ENCODE assay signal across 2 cellular contexts in the genomic region with DNA sequence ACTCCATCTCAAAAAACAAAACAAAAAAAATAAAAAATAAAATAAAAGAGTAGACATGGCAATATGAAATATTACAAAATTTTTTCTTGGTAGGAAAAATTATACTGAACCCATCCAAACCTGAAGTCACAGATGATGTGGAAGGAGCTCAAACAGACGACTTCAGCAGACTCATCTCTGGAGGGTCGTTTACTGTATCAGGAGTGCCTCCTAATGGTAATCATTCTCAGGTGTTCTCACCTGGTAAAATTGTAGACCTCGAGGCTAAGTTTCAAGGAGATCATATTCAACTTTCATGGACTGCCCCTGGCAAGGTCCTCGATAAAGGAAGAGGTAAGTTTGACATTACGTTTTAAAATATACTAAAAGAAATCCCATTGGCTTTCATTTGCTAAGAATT.
TF ChIP-seq lines count a peak whose summit lies in the region.

No MANE protein-coding gene starts in this region.

TF ChIP-seq in GM23338, 12 proteins besides CTCF, POLR2A, EP300 and RAD21:
- TF ChIP-seq NANOG (IDR thresholded peaks at IDR 0.05; ENCODE audit: borderline replicate concordance) (no peak), POLR2AphosphoS5 (IDR thresholded peaks at IDR 0.05; ENCODE audit: low read depth) (no peak), STAT1 (IDR thresholded peaks at IDR 0.05; ENCODE audit: unreplicated experiment) (no peak), ETS1 (IDR thresholded peaks at IDR 0.05) (no peak), JUNB (IDR thresholded peaks at IDR 0.05; ENCODE audit: unreplicated experiment) (no peak), REST (IDR thresholded peaks at IDR 0.05; ENCODE audit: unreplicated experiment) (no peak), EZH2phosphoT487 (IDR thresholded peaks at IDR 0.05; ENCODE audit: unreplicated experiment) (no peak)
- TF ChIP-seq, protein P1, sequence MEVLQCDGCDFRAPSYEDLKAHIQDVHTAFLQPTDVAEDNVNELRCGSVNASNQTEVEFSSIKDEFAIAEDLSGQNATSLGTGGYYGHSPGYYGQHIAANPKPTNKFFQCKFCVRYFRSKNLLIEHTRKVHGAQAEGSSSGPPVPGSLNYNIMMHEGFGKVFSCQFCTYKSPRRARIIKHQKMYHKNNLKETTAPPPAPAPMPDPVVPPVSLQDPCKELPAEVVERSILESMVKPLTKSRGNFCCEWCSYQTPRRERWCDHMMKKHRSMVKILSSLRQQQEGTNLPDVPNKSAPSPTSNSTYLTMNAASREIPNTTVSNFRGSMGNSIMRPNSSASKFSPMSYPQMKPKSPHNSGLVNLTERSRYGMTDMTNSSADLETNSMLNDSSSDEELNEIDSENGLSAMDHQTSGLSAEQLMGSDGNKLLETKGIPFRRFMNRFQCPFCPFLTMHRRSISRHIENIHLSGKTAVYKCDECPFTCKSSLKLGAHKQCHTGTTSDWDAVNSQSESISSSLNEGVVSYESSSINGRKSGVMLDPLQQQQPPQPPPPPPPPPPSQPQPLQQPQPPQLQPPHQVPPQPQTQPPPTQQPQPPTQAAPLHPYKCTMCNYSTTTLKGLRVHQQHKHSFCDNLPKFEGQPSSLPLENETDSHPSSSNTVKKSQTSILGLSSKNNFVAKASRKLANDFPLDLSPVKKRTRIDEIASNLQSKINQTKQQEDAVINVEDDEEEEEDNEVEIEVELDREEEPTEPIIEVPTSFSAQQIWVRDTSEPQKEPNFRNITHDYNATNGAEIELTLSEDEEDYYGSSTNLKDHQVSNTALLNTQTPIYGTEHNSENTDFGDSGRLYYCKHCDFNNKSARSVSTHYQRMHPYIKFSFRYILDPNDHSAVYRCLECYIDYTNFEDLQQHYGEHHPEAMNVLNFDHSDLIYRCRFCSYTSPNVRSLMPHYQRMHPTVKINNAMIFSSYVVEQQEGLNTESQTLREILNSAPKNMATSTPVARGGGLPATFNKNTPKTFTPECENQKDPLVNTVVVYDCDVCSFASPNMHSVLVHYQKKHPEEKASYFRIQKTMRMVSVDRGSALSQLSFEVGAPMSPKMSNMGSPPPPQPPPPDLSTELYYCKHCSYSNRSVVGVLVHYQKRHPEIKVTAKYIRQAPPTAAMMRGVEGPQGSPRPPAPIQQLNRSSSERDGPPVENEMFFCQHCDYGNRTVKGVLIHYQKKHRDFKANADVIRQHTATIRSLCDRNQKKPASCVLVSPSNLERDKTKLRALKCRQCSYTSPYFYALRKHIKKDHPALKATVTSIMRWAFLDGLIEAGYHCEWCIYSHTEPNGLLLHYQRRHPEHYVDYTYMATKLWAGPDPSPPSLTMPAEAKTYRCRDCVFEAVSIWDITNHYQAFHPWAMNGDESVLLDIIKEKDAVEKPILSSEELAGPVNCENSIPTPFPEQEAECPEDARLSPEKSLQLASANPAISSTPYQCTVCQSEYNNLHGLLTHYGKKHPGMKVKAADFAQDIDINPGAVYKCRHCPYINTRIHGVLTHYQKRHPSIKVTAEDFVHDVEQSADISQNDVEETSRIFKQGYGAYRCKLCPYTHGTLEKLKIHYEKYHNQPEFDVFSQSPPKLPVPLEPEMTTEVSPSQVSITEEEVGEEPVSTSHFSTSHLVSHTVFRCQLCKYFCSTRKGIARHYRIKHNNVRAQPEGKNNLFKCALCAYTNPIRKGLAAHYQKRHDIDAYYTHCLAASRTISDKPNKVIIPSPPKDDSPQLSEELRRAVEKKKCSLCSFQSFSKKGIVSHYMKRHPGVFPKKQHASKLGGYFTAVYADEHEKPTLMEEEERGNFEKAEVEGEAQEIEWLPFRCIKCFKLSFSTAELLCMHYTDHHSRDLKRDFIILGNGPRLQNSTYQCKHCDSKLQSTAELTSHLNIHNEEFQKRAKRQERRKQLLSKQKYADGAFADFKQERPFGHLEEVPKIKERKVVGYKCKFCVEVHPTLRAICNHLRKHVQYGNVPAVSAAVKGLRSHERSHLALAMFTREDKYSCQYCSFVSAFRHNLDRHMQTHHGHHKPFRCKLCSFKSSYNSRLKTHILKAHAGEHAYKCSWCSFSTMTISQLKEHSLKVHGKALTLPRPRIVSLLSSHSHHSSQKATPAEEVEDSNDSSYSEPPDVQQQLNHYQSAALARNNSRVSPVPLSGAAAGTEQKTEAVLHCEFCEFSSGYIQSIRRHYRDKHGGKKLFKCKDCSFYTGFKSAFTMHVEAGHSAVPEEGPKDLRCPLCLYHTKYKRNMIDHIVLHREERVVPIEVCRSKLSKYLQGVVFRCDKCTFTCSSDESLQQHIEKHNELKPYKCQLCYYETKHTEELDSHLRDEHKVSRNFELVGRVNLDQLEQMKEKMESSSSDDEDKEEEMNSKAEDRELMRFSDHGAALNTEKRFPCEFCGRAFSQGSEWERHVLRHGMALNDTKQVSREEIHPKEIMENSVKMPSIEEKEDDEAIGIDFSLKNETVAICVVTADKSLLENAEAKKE (CRISPR knock-in tag; IDR thresholded peaks at IDR 0.05): no peak

TF ChIP-seq in H1, 55 proteins besides CTCF, POLR2A, EP300 and RAD21:
- TF ChIP-seq JUN (IDR thresholded peaks at IDR 0.05; ENCODE audit: low read depth, low read length) (no peak), FOSL1 (IDR thresholded peaks at IDR 0.05; ENCODE audit: insufficient read depth, low read depth, low read length) (no peak), POLR2AphosphoS5 (IDR thresholded peaks at IDR 0.05; ENCODE audit: low read depth, low read length) (no peak), ASH2L (IDR thresholded peaks at IDR 0.05; ENCODE audit: low read length) (no peak)
